ENCODE assay signal across 20 cellular contexts in genomic region chr2:38671303-38671702, GRCh38. TPM values are rescaled to one million over a fixed set of nuclear protein-coding genes. Genes with fewer than 3 reads are reported as not detected.
DNase-seq lines count a peak whose midpoint lies in the region; ATAC-seq and TF ChIP-seq lines count a peak whose summit lies in the region.
"Had no signal": no experiment of that assay in that cellular context is flagged by ENCODE, and none has a peak within 500 bp of the region (broad histone marks: within the 10 kb centered on the region; RNA-seq: fewer than 3 reads in every experiment).

No MANE protein-coding gene starts in this region.

- peaks cover 10% of the 10 kb centered on the region for H3K36me3 Mint-ChIP-seq in activated naive CD8-positive, alpha-beta T cell
- peaks cover 41% of the 10 kb centered on the region for H3K36me3 Mint-ChIP-seq in activated naive CD8-positive, alpha-beta T cell treated with anti-CD3 and anti-CD28 coated beads, Interleukin-2, amount 50 U/mL, for 24 hours (ENCODE audit: low read depth)
- H3K36me3 Mint-ChIP-seq in T-helper 17 cell (ENCODE audit: low read depth): no peaks in the 10 kb centered on the region
- no peaks in the 10 kb centered on the region for H3K36me3 Mint-ChIP-seq in endothelial cell (ENCODE audit: low read depth, unreplicated experiment)
- H3K36me3 Mint-ChIP-seq: natural killer cell had no signal

- peak overlapping the region; percentile 82 for H3K27ac Mint-ChIP-seq in activated naive CD8-positive, alpha-beta T cell
- H3K27ac Mint-ChIP-seq in activated naive CD8-positive, alpha-beta T cell treated with anti-CD3 and anti-CD28 coated beads, Interleukin-2, amount 50 U/mL, for 24 hours: no peak overlapping the region
- H3K27ac Mint-ChIP-seq in T-helper 17 cell (peak overlapping the region; percentile 94), endothelial cell (ENCODE audit: unreplicated experiment) (peak overlapping the region; percentile 50)
- H3K27ac Mint-ChIP-seq: stimulated activated naive B cell treated with anti-CD40 and anti-IgM and Interleukin-4, amounts not matched to agents 10 μg/mL and 1 μg/mL and 100 μg/mL, for 72 hours had no signal

- H3K36me3 ChIP-seq in H7 (replicated peaks; ENCODE audit: control insufficient read depth, insufficient read depth, low read length): 0 out of 2 replicates have a peak, but pooled peaks cover 1% of the 10 kb centered on the region

- no peak for TF ChIP-seq CTCF in endothelial cell (IDR thresholded peaks at IDR 0.05; ENCODE audit: unreplicated experiment)

- no peak overlapping the region for H3K4me3 ChIP-seq in H7 (ENCODE audit: insufficient read depth, low read depth, low read length)
- H3K4me3 ChIP-seq: tibial artery had no signal

- peaks cover 57% of the 10 kb centered on the region for H3K4me1 Mint-ChIP-seq in activated naive CD8-positive, alpha-beta T cell (ENCODE audit: low read depth)
- peaks cover 59% of the 10 kb centered on the region for H3K4me1 Mint-ChIP-seq in activated naive CD8-positive, alpha-beta T cell treated with anti-CD3 and anti-CD28 coated beads, Interleukin-2, amount 50 U/mL, for 24 hours
- H3K4me1 Mint-ChIP-seq in T-helper 17 cell: peaks cover 47% of the 10 kb centered on the region
- peaks cover 12% of the 10 kb centered on the region for H3K4me1 Mint-ChIP-seq in endothelial cell (ENCODE audit: unreplicated experiment)

- no peak for DNase-seq in activated naive CD8-positive, alpha-beta T cell treated with anti-CD3 and anti-CD28 coated beads, Interleukin-2, amount 50 U/mL, for 24 hours
- no peak for DNase-seq in T-helper 17 cell
- no peak for DNase-seq in endothelial cell (ENCODE audit: low spot score)
- DNase-seq in superior temporal gyrus (ENCODE audit: extremely low spot score): no peak
- DNase-seq in H7: no peak
- DNase-seq: Caco-2; DND-41; effector memory CD4-positive, alpha-beta T cell; GOT3; KG1; mesenchymal stem cell; natural killer cell; NCI-H1694 treated with DMSO at 0.1 percent for 48 hours; NCI-H226; NCI-H774; SHP77; stimulated activated naive B cell treated with anti-CD40 and anti-IgM and Interleukin-4, amounts not matched to agents 10 μg/mL and 1 μg/mL and 100 μg/mL, for 72 hours had no signal

- no peaks in the 10 kb centered on the region for H3K27me3 Mint-ChIP-seq in activated naive CD8-positive, alpha-beta T cell
- no peaks in the 10 kb centered on the region for H3K27me3 Mint-ChIP-seq in activated naive CD8-positive, alpha-beta T cell treated with anti-CD3 and anti-CD28 coated beads, Interleukin-2, amount 50 U/mL, for 24 hours
- no peaks in the 10 kb centered on the region for H3K27me3 Mint-ChIP-seq in T-helper 17 cell
- peaks cover 2% of the 10 kb centered on the region for H3K27me3 Mint-ChIP-seq in endothelial cell (ENCODE audit: unreplicated experiment)
- H3K27me3 Mint-ChIP-seq: stimulated activated naive B cell treated with anti-CD40 and anti-IgM and Interleukin-4, amounts not matched to agents 10 μg/mL and 1 μg/mL and 100 μg/mL, for 72 hours had no signal

- no peak for ATAC-seq in activated naive CD8-positive, alpha-beta T cell treated with anti-CD3 and anti-CD28 coated beads, Interleukin-2, amount 50 U/mL, for 24 hours
- no peak for ATAC-seq in T-helper 17 cell
- ATAC-seq in GM19324 (IDR thresholded peaks at IDR 0.05; ENCODE audit: low FRiP score, unreplicated experiment): no peak
- ATAC-seq: natural killer cell; stimulated activated naive B cell treated with anti-CD40 and anti-IgM and Interleukin-4, amounts not matched to agents 10 μg/mL and 1 μg/mL and 100 μg/mL, for 72 hours had no signal

- H3K27me3 ChIP-seq in H7 (ENCODE audit: control insufficient read depth, insufficient read depth, low read length): no peaks in the 10 kb centered on the region
- H3K27me3 ChIP-seq: tibial artery had no signal

- H3K4me3 Mint-ChIP-seq in activated naive CD8-positive, alpha-beta T cell: no peak overlapping the region
- H3K4me3 Mint-ChIP-seq in activated naive CD8-positive, alpha-beta T cell treated with anti-CD3 and anti-CD28 coated beads, Interleukin-2, amount 50 U/mL, for 24 hours: no peak overlapping the region
- peak overlapping the region; percentile 68 for H3K4me3 Mint-ChIP-seq in T-helper 17 cell
- H3K4me3 Mint-ChIP-seq in endothelial cell (ENCODE audit: unreplicated experiment): no peak overlapping the region
- H3K4me3 Mint-ChIP-seq: natural killer cell; stimulated activated naive B cell treated with anti-CD40 and anti-IgM and Interleukin-4, amounts not matched to agents 10 μg/mL and 1 μg/mL and 100 μg/mL, for 72 hours had no signal

- H3K9me3 Mint-ChIP-seq in activated naive CD8-positive, alpha-beta T cell (ENCODE audit: low read depth): no peaks in the 10 kb centered on the region
- no peaks in the 10 kb centered on the region for H3K9me3 Mint-ChIP-seq in activated naive CD8-positive, alpha-beta T cell treated with anti-CD3 and anti-CD28 coated beads, Interleukin-2, amount 50 U/mL, for 24 hours
- no peaks in the 10 kb centered on the region for H3K9me3 Mint-ChIP-seq in endothelial cell (ENCODE audit: unreplicated experiment)
- H3K9me3 Mint-ChIP-seq: natural killer cell; stimulated activated naive B cell treated with anti-CD40 and anti-IgM and Interleukin-4, amounts not matched to agents 10 μg/mL and 1 μg/mL and 100 μg/mL, for 72 hours had no signal

- H3K9me3 ChIP-seq in T-helper 17 cell (ENCODE audit: control insufficient read depth, low read length, poor library complexity, severe bottlenecking): no peaks in the 10 kb centered on the region
- H3K9me3 ChIP-seq: Caco-2, tibial artery had no signal

RNA-seq across cellular contexts. Expression of gene GALM, which starts 5.4 kb away (rescaled TPM):
- total RNA-seq in T-helper 17 cell (10 to 100 TPM; 18.5 to 28.3 TPM), endothelial cell (ENCODE audit: unreplicated experiment) (13.0 TPM)
- total RNA-seq in H7 (2014; rRNA removed; shearing (Covaris generic)): 21.8 and 25.9 TPM in 2 replicates
